17 cellular contexts compared by ENCODE assay signal in genomic region chr6:121590941-121591340, GRCh38.
DNase-seq lines count a peak whose midpoint lies in the region; ATAC-seq and TF ChIP-seq lines count a peak whose summit lies in the region.
"Had no signal": no experiment of that assay in that cellular context is flagged by ENCODE, and none has a peak within 500 bp of the region (broad histone marks: within the 10 kb centered on the region; RNA-seq: fewer than 3 reads in every experiment).

No MANE protein-coding gene starts in this region.

- in situ Hi-C loops in G401 (cut with HindIII; ENCODE audit: low sequenced_read_pairs): no loop called here

- ATAC-seq in GM21723 (IDR thresholded peaks at IDR 0.05; ENCODE audit: unreplicated experiment): no peak
- ATAC-seq: HepG2 had no signal

- H3K4me3 Mint-ChIP-seq in brain: peak overlapping the region in 1 of 5 experiments; percentile 8
- H3K4me3 Mint-ChIP-seq: B cell; CD4-positive, alpha-beta T cell; HFFc6 had no signal

- H3K27me3 Mint-ChIP-seq in brain: no peaks in the 10 kb centered on the region
- H3K27me3 Mint-ChIP-seq: B cell; CD4-positive, alpha-beta T cell had no signal

- DNase-seq in G401 (ENCODE audit: low spot score): peak; percentile 29
- peak; percentile 25 for DNase-seq in fibroblast of pulmonary artery (ENCODE audit: low read depth)
- DNase-seq in retinal pigment epithelial cell (ENCODE audit: low read depth): peak; percentile 78
- no peak for DNase-seq in HT-29 (ENCODE audit: low spot score)
- DNase-seq in AG20443 (ENCODE audit: low spot score): no peak
- DNase-seq: 8988T; ACHN; C1 segment of cervical spinal cord; CD4-positive, alpha-beta T cell; DMS79; GDM1; GOT3; HFFc6 had no signal

- H3K4me3 ChIP-seq in fibroblast of pulmonary artery (replicated peaks; ENCODE audit: low read depth, low read length) (no peak overlapping the region), retinal pigment epithelial cell (ENCODE audit: low read length) (no peak overlapping the region)

- peaks cover 38% of the 10 kb centered on the region for H3K4me1 Mint-ChIP-seq in brain
- H3K4me1 Mint-ChIP-seq: B cell had no signal

- TF ChIP-seq CTCF in brain (conservative IDR thresholded peaks at IDR 0.05) (no peak), fibroblast of pulmonary artery (IDR thresholded peaks at IDR 0.05; ENCODE audit: low read length, missing control alignments) (no peak), retinal pigment epithelial cell (conservative IDR thresholded peaks at IDR 0.05; ENCODE audit: low read depth, low read length) (no peak)

- peak overlapping the region in 4 of 5 experiments; percentile 8 to 51 (median 32) for H3K27ac Mint-ChIP-seq in brain
- H3K27ac Mint-ChIP-seq: B cell; CD4-positive, alpha-beta T cell; HFFc6 had no signal

- peaks cover 0 to 8% (median 0%) of the 10 kb centered on the region in 5 experiments for H3K9me3 Mint-ChIP-seq in brain
- H3K9me3 Mint-ChIP-seq: CD4-positive, alpha-beta T cell; HFFc6 had no signal

- H3K36me3 Mint-ChIP-seq in brain: no peaks in the 10 kb centered on the region

Comparison
In these comparisons a context has a peak if more than half of its experiments do, and no peak if none do; other contexts are left out.
1. DNase-seq: peak in G401 (single experiment), fibroblast of pulmonary artery (single experiment) and retinal pigment epithelial cell (single experiment); none in HT-29 (single experiment) and AG20443 (single experiment).